ENCODE assay signal across 8 cellular contexts in genomic region chr10:119301397-119301796, GRCh38.
DNase-seq lines count a peak whose midpoint lies in the region; ATAC-seq and TF ChIP-seq lines count a peak whose summit lies in the region.

No MANE protein-coding gene starts in this region.

- in situ Hi-C loops in G401 (cut with HindIII; ENCODE audit: low sequenced_read_pairs): no loop called here

- H3K4me3 ChIP-seq in heart left ventricle: no peak overlapping the region
- H3K4me3 ChIP-seq in spleen: peak overlapping the region in 1 of 8 donors; percentile 5
- H3K4me3 ChIP-seq in vagina: no peak overlapping the region
- H3K4me3 ChIP-seq in SJCRH30: no peak overlapping the region

- H3K4me1 Mint-ChIP-seq in activated naive CD8-positive, alpha-beta T cell treated with anti-CD3 and anti-CD28 coated beads, Interleukin-2, amount 10 ng/mL, durations not matched to agents 7 days and 5 days: peaks cover 65% of the 10 kb centered on the region

- peaks cover 4% of the 10 kb centered on the region for H3K9me3 Mint-ChIP-seq in activated naive CD8-positive, alpha-beta T cell treated with anti-CD3 and anti-CD28 coated beads, Interleukin-2, amount 10 ng/mL, durations not matched to agents 7 days and 5 days

- DNase-seq in heart left ventricle (peak in 2 of 5 donors; percentile 17 to 64), Right ventricle myocardium inferior (ENCODE audit: missing footprints) (no peak), spleen (peak; percentile 91), vagina (ENCODE audit: extremely low spot score in 2 of 2) (no peak), G401 (ENCODE audit: low spot score) (no peak), SJCRH30 (no peak), SK-N-DZ (ENCODE audit: low spot score) (no peak)
- peak; percentile 66 for DNase-seq in activated naive CD8-positive, alpha-beta T cell treated with anti-CD3 and anti-CD28 coated beads, Interleukin-2, amount 10 ng/mL, durations not matched to agents 7 days and 5 days

- intact Hi-C loops in heart left ventricle (cut with DNase I): loop anchor here in 1 of 10 donors (10.0 kb wide), 1 partner anchor 113 kb away; no protein-coding TSS in a partner anchor
- intact Hi-C loops in Right ventricle myocardium inferior (cut with DNase I): loop anchor here (2.0 kb wide), 1 partner anchor 95 kb away; the partner anchor contains the start of gene GRK5
- intact Hi-C loops in spleen (cut with DNase I; ENCODE audit: low total_unique reads): no loop called here
- intact Hi-C loops in vagina (cut with DNase I): no loop called here

- H3K36me3 Mint-ChIP-seq in activated naive CD8-positive, alpha-beta T cell treated with anti-CD3 and anti-CD28 coated beads, Interleukin-2, amount 10 ng/mL, durations not matched to agents 7 days and 5 days: peaks cover 13% of the 10 kb centered on the region

- no peaks in the 10 kb centered on the region for H3K27me3 ChIP-seq in heart left ventricle
- no peaks in the 10 kb centered on the region for H3K27me3 ChIP-seq in spleen (replicated peaks in 1 of 7)
- no peaks in the 10 kb centered on the region for H3K27me3 ChIP-seq in vagina
- no peaks in the 10 kb centered on the region for H3K27me3 ChIP-seq in SJCRH30

- H3K4me3 Mint-ChIP-seq in activated naive CD8-positive, alpha-beta T cell treated with anti-CD3 and anti-CD28 coated beads, Interleukin-2, amount 10 ng/mL, durations not matched to agents 7 days and 5 days: peak overlapping the region; percentile 75

- no peaks in the 10 kb centered on the region for H3K36me3 ChIP-seq in heart left ventricle
- peaks cover 0 to 15% (median 0%) of the 10 kb centered on the region in 6 donors for H3K36me3 ChIP-seq in spleen
- H3K36me3 ChIP-seq in vagina: no peaks in the 10 kb centered on the region
- H3K36me3 ChIP-seq in SJCRH30: no peaks in the 10 kb centered on the region

- TF ChIP-seq CTCF in heart left ventricle (IDR thresholded peaks at IDR 0.05) (no peak), spleen (IDR thresholded peaks at IDR 0.05 in 8 of 11, conservative IDR thresholded peaks at IDR 0.05 in 3 of 11) (no peak), vagina (IDR thresholded peaks at IDR 0.05) (no peak)

- H3K27me3 Mint-ChIP-seq in activated naive CD8-positive, alpha-beta T cell treated with anti-CD3 and anti-CD28 coated beads, Interleukin-2, amount 10 ng/mL, durations not matched to agents 7 days and 5 days: no peaks in the 10 kb centered on the region

- WGBS in heart left ventricle, 4 donors: 54 to 70% (median 60%) methylated on average over 8 of the region's 8 CpGs
- WGBS in spleen, 5 donors: 22 to 44% (median 25%) methylated on average over 8 of the region's 8 CpGs

- peak in 2 of 4 donors; percentile 4 to 23 for ATAC-seq in heart left ventricle
- no peak for ATAC-seq in Right ventricle myocardium inferior
- ATAC-seq in activated naive CD8-positive, alpha-beta T cell treated with anti-CD3 and anti-CD28 coated beads, Interleukin-2, amount 10 ng/mL, durations not matched to agents 7 days and 5 days (ENCODE audit: low read depth): peak; percentile 73

- TF ChIP-seq POLR2A in heart left ventricle (IDR thresholded peaks at IDR 0.05) (no peak), spleen (IDR thresholded peaks at IDR 0.05) (no peak), vagina (IDR thresholded peaks at IDR 0.05) (no peak)

- peaks cover 0 to 9% (median 0%) of the 10 kb centered on the region in 12 donors for H3K9me3 ChIP-seq in heart left ventricle
- H3K9me3 ChIP-seq in spleen: peaks cover 0 to 13% (median 9%) of the 10 kb centered on the region in 8 donors
- peaks cover 3% of the 10 kb centered on the region for H3K9me3 ChIP-seq in vagina
- no peaks in the 10 kb centered on the region for H3K9me3 ChIP-seq in SJCRH30 (replicated peaks)

- POLR2A ChIA-PET in activated naive CD8-positive, alpha-beta T cell treated with anti-CD3 and anti-CD28 coated beads, Interleukin-2, amount 10 ng/mL, durations not matched to agents 7 days and 5 days (lab: Charles Lee): interaction anchor here (0.8 to 2.4 kb wide), 11 partner anchors 10 to 241 kb away, joined by 3 to 17 read pairs (median 4); partner anchors contain the start of genes GRK5 and RGS10

- peak overlapping the region; percentile 95 for H3K27ac Mint-ChIP-seq in activated naive CD8-positive, alpha-beta T cell treated with anti-CD3 and anti-CD28 coated beads, Interleukin-2, amount 10 ng/mL, durations not matched to agents 7 days and 5 days

- H3K4me1 ChIP-seq in heart left ventricle (peaks cover 0 to 84% (median 57%) of the 10 kb centered on the region in 12 donors), spleen (peaks cover 34 to 80% (median 74%) of the 10 kb centered on the region in 6 donors), vagina (peaks cover 39% of the 10 kb centered on the region), SJCRH30 (peaks cover 14% of the 10 kb centered on the region)

- H3K27ac ChIP-seq in heart left ventricle: peak overlapping the region in 10 of 12 donors; percentile 7 to 88 (median 22)
- H3K27ac ChIP-seq in spleen: peak overlapping the region; percentile 16 to 79 (median 68)
- peak overlapping the region; percentile 64 for H3K27ac ChIP-seq in vagina
- H3K27ac ChIP-seq in SJCRH30: no peak overlapping the region

Comparison
In these comparisons a context has a peak if more than half of its experiments do, and no peak if none do; other contexts are left out.
1. DNase-seq: peak in activated naive CD8-positive, alpha-beta T cell treated with anti-CD3 and anti-CD28 coated beads, Interleukin-2, amount 10 ng/mL, durations not matched to agents 7 days and 5 days (single experiment) and spleen (single experiment); none in Right ventricle myocardium inferior (single experiment), vagina (0 of 2), G401 (single experiment), SJCRH30 (0 of 2) and SK-N-DZ (single experiment).